1 cellular context compared by ENCODE assay signal in the genomic region with DNA sequence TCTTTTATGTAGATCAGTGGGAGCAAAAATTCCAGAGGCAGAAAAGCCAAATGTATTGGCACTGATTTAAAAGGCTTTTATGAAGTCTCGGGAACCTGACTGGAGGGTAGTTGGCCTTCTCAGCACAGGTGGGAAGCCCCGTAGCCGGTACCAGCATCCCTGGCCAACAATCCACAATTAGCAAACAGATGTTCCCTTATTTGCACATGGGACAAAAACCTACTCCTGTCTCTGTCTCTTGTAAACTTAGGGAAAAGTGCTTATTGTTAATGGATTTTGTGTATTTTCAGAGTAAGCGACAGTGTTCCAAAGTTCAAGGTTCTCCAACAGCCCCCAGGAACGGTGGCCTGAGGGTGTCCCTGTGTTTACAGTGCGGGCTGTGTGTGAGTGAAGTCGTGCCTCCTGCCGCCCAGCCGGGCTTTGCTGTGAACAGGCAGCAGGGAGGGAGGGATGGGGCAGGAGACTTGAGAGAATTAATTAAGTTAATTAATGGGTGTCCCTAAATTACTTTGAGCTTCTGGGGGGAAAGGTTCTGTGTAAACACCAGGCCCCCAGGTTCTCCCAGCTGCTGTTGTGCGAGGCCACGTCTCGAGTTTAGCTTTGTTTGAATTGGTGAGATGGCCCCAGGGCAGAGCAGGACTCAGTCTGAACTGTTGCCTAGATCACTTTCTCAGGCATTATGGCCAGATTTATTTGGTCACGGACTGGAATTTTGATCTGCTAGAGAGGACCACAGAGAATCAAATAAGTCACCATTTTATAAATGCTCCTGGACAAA.
A peak's percentile ranks its signal among the peaks of the same experiment; 100 is the strongest.
TF ChIP-seq lines count a peak whose summit lies in the region.

No MANE protein-coding gene starts in this region.

TF ChIP-seq in HepG2, 621 proteins besides CTCF, POLR2A, EP300 and RAD21 (continued from another document):
- TF ChIP-seq PRDM15 (CRISPR knock-in tag; IDR thresholded peaks at IDR 0.05) (peak; percentile 69), ZNF354B (CRISPR knock-in tag; IDR thresholded peaks at IDR 0.05) (no peak), YY1 (IDR thresholded peaks at IDR 0.05; ENCODE audit: insufficient read depth, insufficient replicate concordance, low read depth, low read length) (peak; percentile 56), ZMYM2 (CRISPR knock-in tag; IDR thresholded peaks at IDR 0.05) (peak; percentile 68; the same call in 1 of the 2 replicates), SYNCRIP (IDR thresholded peaks at IDR 0.05; ENCODE audit: insufficient read depth, low read depth, low read length) (no peak), ZNF616 (CRISPR knock-in tag; IDR thresholded peaks at IDR 0.05; ENCODE audit: low read depth) (0 out of 2 replicates have a peak, but pooled peaks have one; percentile 77), MATR3 (CRISPR knock-in tag; IDR thresholded peaks at IDR 0.05) (no peak), ZZZ3 (CRISPR knock-in tag; IDR thresholded peaks at IDR 0.05; ENCODE audit: borderline replicate concordance) (no peak; the same call in 1 of the 2 replicates)
TF ChIP-seq in HepG2: peak in this region for 365.
